8 cellular contexts compared by ENCODE assay signal in genomic region chr18:23487738-23488625, GRCh38. TPM values are rescaled to one million over a fixed set of nuclear protein-coding genes. Genes with fewer than 3 reads are reported as not detected.
DNase-seq lines count a peak whose midpoint lies in the region; ATAC-seq and TF ChIP-seq lines count a peak whose summit lies in the region.

No MANE protein-coding gene starts in this region.

- peaks cover 10% of the 10 kb centered on the region for H3K4me1 ChIP-seq in CD4-positive, CD25-positive, alpha-beta regulatory T cell (ENCODE audit: control insufficient read depth, insufficient read depth, low read length, poor library complexity, severe bottlenecking)
- peaks cover 8 to 21% (median 12%) of the 10 kb centered on the region in 4 donors for H3K4me1 ChIP-seq in stomach

- H3K27me3 Mint-ChIP-seq in CD4-positive, CD25-positive, alpha-beta regulatory T cell, result peaks cover 5% of the 10 kb centered on the region
- H3K27me3 Mint-ChIP-seq in immature natural killer cell (ENCODE audit: low read depth in 3 of 3), result peaks cover 2 to 6% (median 2%) of the 10 kb centered on the region in 3 donors

- H3K27ac Mint-ChIP-seq in CD4-positive, CD25-positive, alpha-beta regulatory T cell, result peak overlapping the region; percentile 91 to 94 (median 92)
- H3K27ac Mint-ChIP-seq in immature natural killer cell, result peak overlapping the region; percentile 86 to 92 (median 86)

- ATAC-seq in CD4-positive, CD25-positive, alpha-beta regulatory T cell (ENCODE audit: low read depth in 2 of 2), result peak; percentile 76
- ATAC-seq in GM19452 (IDR thresholded peaks at IDR 0.05; ENCODE audit: unreplicated experiment) (peak; percentile 58), HG03521 (IDR thresholded peaks at IDR 0.05; ENCODE audit: unreplicated experiment) (peak; percentile 80)

- TF ChIP-seq CTCF in stomach (IDR thresholded peaks at IDR 0.05), result no peak

- H3K9me3 ChIP-seq in CD4-positive, CD25-positive, alpha-beta regulatory T cell (ENCODE audit: control insufficient read depth in 2 of 2, low read length in 2 of 2), result no peaks in the 10 kb centered on the region
- no peaks in the 10 kb centered on the region for H3K9me3 ChIP-seq in stomach

- TF ChIP-seq POLR2A in stomach (IDR thresholded peaks at IDR 0.05), result no peak

- peak overlapping the region; percentile 68 for H3K27ac ChIP-seq in CD4-positive, CD25-positive, alpha-beta regulatory T cell (ENCODE audit: insufficient read depth, low read length, poor library complexity, severe bottlenecking)
- H3K27ac ChIP-seq in stomach, result peak overlapping the region; percentile 75 to 89 (median 80)

- peaks cover 0 to 4% (median 0%) of the 10 kb centered on the region in 7 donors for H3K9me3 Mint-ChIP-seq in CD4-positive, CD25-positive, alpha-beta regulatory T cell
- H3K9me3 Mint-ChIP-seq in immature natural killer cell, result no peaks in the 10 kb centered on the region

- peaks cover 4% of the 10 kb centered on the region for H3K36me3 Mint-ChIP-seq in CD4-positive, CD25-positive, alpha-beta regulatory T cell
- peaks cover 0 to 3% (median 0%) of the 10 kb centered on the region in 3 donors for H3K36me3 Mint-ChIP-seq in immature natural killer cell

- peak in 2 of 3 donors; percentile 42 to 73 for DNase-seq in CD4-positive, CD25-positive, alpha-beta regulatory T cell
- peak; percentile 44 for DNase-seq in activated CD8-positive, alpha-beta memory T cell treated with anti-CD3 and anti-CD28 coated beads, Interleukin-2, amount 50 U/mL, for 4 hours
- DNase-seq in immature natural killer cell (peak; percentile 42 to 57 (median 46)), stomach (peak; percentile 32), ureter (ENCODE audit: low spot score) (no peak), NCI-H446 (lab: John Stamatoyannopoulos, UW) (no peak)

- H3K36me3 ChIP-seq in CD4-positive, CD25-positive, alpha-beta regulatory T cell (ENCODE audit: control insufficient read depth, insufficient read depth, low read length), result no peaks in the 10 kb centered on the region
- H3K36me3 ChIP-seq in stomach, result peaks cover 0 to 5% (median 0%) of the 10 kb centered on the region in 4 donors

- peaks cover 9 to 27% (median 20%) of the 10 kb centered on the region in 4 donors for H3K4me1 Mint-ChIP-seq in CD4-positive, CD25-positive, alpha-beta regulatory T cell
- peaks cover 16 to 20% of the 10 kb centered on the region in 2 donors for H3K4me1 Mint-ChIP-seq in immature natural killer cell

- no peaks in the 10 kb centered on the region for H3K27me3 ChIP-seq in CD4-positive, CD25-positive, alpha-beta regulatory T cell (ENCODE audit: control insufficient read depth, insufficient read depth, low read length)
- H3K27me3 ChIP-seq in stomach, result no peaks in the 10 kb centered on the region

- peak overlapping the region; percentile 66 for H3K4me3 ChIP-seq in CD4-positive, CD25-positive, alpha-beta regulatory T cell (ENCODE audit: low read depth, low read length)
- peak overlapping the region; percentile 18 to 38 (median 33) for H3K4me3 ChIP-seq in stomach

- TF ChIP-seq EP300 in stomach (IDR thresholded peaks at IDR 0.05), result no peak

- H3K4me3 Mint-ChIP-seq in CD4-positive, CD25-positive, alpha-beta regulatory T cell, result peak overlapping the region; percentile 71 to 82 (median 78)
- H3K4me3 Mint-ChIP-seq in immature natural killer cell, result peak overlapping the region; percentile 68 to 87 (median 79)

- intact Hi-C loops in stomach (cut with DNase I; ENCODE audit: low total_unique reads), result no loop called here

- WGBS in stomach, 5 donors, result 16 to 29% (median 28%) methylated on average over 15 of the region's 15 CpGs

RNA-seq across cellular contexts. Expression of gene RMC1, which starts 15.3 kb away (rescaled TPM):
- total RNA-seq in CD4-positive, CD25-positive, alpha-beta regulatory T cell, result 62.1 TPM
- polyA plus RNA-seq in CD4-positive, CD25-positive, alpha-beta regulatory T cell, result 10 to 100 TPM; 36.8 to 51.8 (median 44.0) TPM
- 10 to 100 TPM; 33.4 to 67.1 (median 39.0) TPM for polyA plus RNA-seq in immature natural killer cell
- total RNA-seq in stomach, result 10 to 100 TPM in 4 of 5 donors, under 1 TPM in 1; 0.87 to 39.5 (median 25.7) TPM
- polyA plus RNA-seq in stomach, result 10 to 100 TPM; 29.2 to 41.2 (median 35.6) TPM
- total RNA-seq in ureter, result 27.5 TPM

RNA-seq across cellular contexts. Expression of gene RIOK3, which starts 34.9 kb away (rescaled TPM):
- 136 TPM for total RNA-seq in CD4-positive, CD25-positive, alpha-beta regulatory T cell
- polyA plus RNA-seq in CD4-positive, CD25-positive, alpha-beta regulatory T cell, result 10 to 100 TPM; 43.2 to 60.7 (median 48.6) TPM
- 10 to 100 TPM; 48.6 to 79.3 (median 72.8) TPM for polyA plus RNA-seq in immature natural killer cell
- 100 to 1,000 TPM in 1 of 5 donors, 10 to 100 TPM in 4; 49.4 to 140 (median 67.2) TPM for total RNA-seq in stomach
- polyA plus RNA-seq in stomach, result 10 to 100 TPM; 28.3 to 76.7 (median 52.7) TPM
- total RNA-seq in ureter, result 73.4 TPM

Comparison
In these comparisons a context has a peak if more than half of its experiments do, and no peak if none do; other contexts are left out.
1. DNase-seq: peak in CD4-positive, CD25-positive, alpha-beta regulatory T cell (2 of 3), activated CD8-positive, alpha-beta memory T cell treated with anti-CD3 and anti-CD28 coated beads, Interleukin-2, amount 50 U/mL, for 4 hours (single experiment), immature natural killer cell (3 of 3) and stomach (single experiment); none in ureter (single experiment) and NCI-H446 (0 of 2).
2. Peak in every context shown above with its lines, with median percentiles within 50 percentile points of each other: ATAC-seq.